In the genomic region with DNA sequence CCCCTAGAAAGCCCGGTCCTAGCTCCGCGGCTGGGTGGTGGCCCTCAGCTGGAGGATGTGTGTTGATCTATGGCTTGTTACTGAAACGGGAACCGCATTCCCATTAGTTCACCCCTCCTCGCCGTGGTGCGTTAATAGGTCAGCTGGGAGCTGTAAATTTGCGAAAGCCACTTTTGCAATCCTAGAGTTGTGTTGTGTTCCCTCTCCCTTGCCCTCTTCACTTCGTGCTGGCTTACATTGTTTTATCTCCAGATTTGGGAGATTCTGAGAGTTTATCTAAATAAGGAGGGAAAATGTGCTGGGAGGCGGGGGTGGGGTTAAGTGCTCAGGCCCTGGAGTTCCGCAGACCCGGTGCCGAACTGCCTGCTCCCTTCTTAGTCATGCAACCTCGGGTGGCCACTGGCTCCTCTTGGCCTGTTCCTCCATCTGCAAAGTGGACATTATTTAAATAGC, we compare ENCODE assay signal across 11 cellular contexts.
DNase-seq lines count a peak whose midpoint lies in the region; ATAC-seq, FAIRE-seq and TF ChIP-seq lines count a peak whose summit lies in the region.
"Had no signal": no experiment of that assay in that cellular context is flagged by ENCODE, and none has a peak within 500 bp of the region (broad histone marks: within the 10 kb centered on the region; RNA-seq: fewer than 3 reads in every experiment).

No MANE protein-coding gene starts in this region.

- H3K27ac ChIP-seq in esophagus (ENCODE audit: low read depth in 2 of 2, low read length in 1 of 2) (peak overlapping the region; percentile 88), transverse colon (peak overlapping the region; percentile 78 to 92 (median 85))
- H3K27ac ChIP-seq: 22Rv1, neutrophil, PC-9 had no signal

- peak; percentile 25 for DNase-seq in DMS153 (lab: John Stamatoyannopoulos, UW)
- DNase-seq in DMS153 treated with DMSO at 0.1 percent for 48 hours (lab: John Stamatoyannopoulos, UW; ENCODE audit: unreplicated experiment), result no peak
- peak in 2 of 3 donors; percentile 50 to 73 for DNase-seq in mucosa of descending colon
- DNase-seq in transverse colon, result peak; percentile 56
- DNase-seq in frontal cortex (ENCODE audit: low spot score in 2 of 2), result no peak
- no peak for DNase-seq in putamen (ENCODE audit: low spot score)
- DNase-seq in ACHN, result no peak
- DNase-seq: PC-9 had no signal

- TF ChIP-seq POLR2A in transverse colon (IDR thresholded peaks at IDR 0.05), result no peak

- no peak overlapping the region for H3K4me3 ChIP-seq in esophagus (ENCODE audit: low read depth in 1 of 2, low read length in 2 of 2)
- no peak overlapping the region for H3K4me3 ChIP-seq in mucosa of descending colon
- peak overlapping the region in 1 of 4 donors; percentile 1 for H3K4me3 ChIP-seq in transverse colon
- H3K4me3 ChIP-seq: PC-9 had no signal

- in situ Hi-C loops in transverse colon (cut with MboI; ENCODE audit: low pct_ligation_motif_present in 1 of 4, low pct_unique_long_range_greater_than_20kb in 1 of 4, low sequenced_read_pairs in 3 of 4) (loop anchor here in 1 of 4 donors (25.0 kb wide), 1 partner anchor 216 kb away; no protein-coding TSS in a partner anchor), ACHN (cut with HindIII; ENCODE audit: low pct_ligation_motif_present, low pct_unique_long_range_greater_than_20kb, low sequenced_read_pairs) (no loop called here)

- peak; percentile 45 for ATAC-seq in mucosa of descending colon

- H3K27me3 ChIP-seq in esophagus (ENCODE audit: control insufficient read depth in 1 of 2, insufficient read depth in 2 of 2, low read length in 2 of 2) (no peaks in the 10 kb centered on the region), transverse colon (peaks cover 11% of the 10 kb centered on the region)

- WGBS in esophagus, 2 donors, result 36 to 37% methylated on average over 15 of the region's 15 CpGs
- WGBS in transverse colon (ENCODE audit: low coverage in 1 of 2), 2 donors, result 32% methylated on average over 12 of the region's 15 CpGs; no CpG with 5 or more reads in 1 of the 2 donors

- H3K9me3 ChIP-seq in esophagus (ENCODE audit: control insufficient read depth in 2 of 2, insufficient read depth in 1 of 2, low read depth in 1 of 2, low read length in 1 of 2) (no peaks in the 10 kb centered on the region), mucosa of descending colon (no peaks in the 10 kb centered on the region), transverse colon (no peaks in the 10 kb centered on the region)
- H3K9me3 ChIP-seq: neutrophil had no signal

- H3K4me1 ChIP-seq in esophagus (ENCODE audit: control insufficient read depth in 2 of 2, insufficient read depth in 2 of 2, low read length in 1 of 2) (peaks cover 4 to 10% of the 10 kb centered on the region in 2 donors), mucosa of descending colon (ENCODE audit: low read depth) (peaks cover 2% of the 10 kb centered on the region), transverse colon (peaks cover 4 to 39% (median 25%) of the 10 kb centered on the region in 4 donors)

- intact Hi-C loops in mucosa of descending colon (cut with DNase I, micrococcal nuclease), result no loop called here
- intact Hi-C loops in transverse colon (cut with DNase I; ENCODE audit: low total_unique reads), result loop anchor here (5.0 to 10.0 kb wide), 2 partner anchors 46 to 64 kb away; a partner anchor contains a TSS

- H3K36me3 ChIP-seq in esophagus (ENCODE audit: control insufficient read depth in 2 of 2, insufficient read depth in 2 of 2, low read length in 1 of 2) (no peaks in the 10 kb centered on the region), mucosa of descending colon (ENCODE audit: low read depth) (no peaks in the 10 kb centered on the region), transverse colon (no peaks in the 10 kb centered on the region)
- H3K36me3 ChIP-seq: neutrophil had no signal

- no peak for TF ChIP-seq EP300 in transverse colon (IDR thresholded peaks at IDR 0.05; ENCODE audit: low read depth)

- no peak for FAIRE-seq in frontal cortex (lab: Jason Lieb, UNC)

- TF ChIP-seq CTCF in mucosa of descending colon (IDR thresholded peaks at IDR 0.05) (no peak), transverse colon (IDR thresholded peaks at IDR 0.05) (no peak)

Comparison
In these comparisons a context has a peak if more than half of its experiments do, and no peak if none do; other contexts are left out.
1. DNase-seq: peak in DMS153 (single experiment), mucosa of descending colon (2 of 3) and transverse colon (single experiment); none in DMS153 treated with DMSO at 0.1 percent for 48 hours (single experiment), frontal cortex (0 of 2), putamen (single experiment) and ACHN (single experiment).